In the genomic region with DNA sequence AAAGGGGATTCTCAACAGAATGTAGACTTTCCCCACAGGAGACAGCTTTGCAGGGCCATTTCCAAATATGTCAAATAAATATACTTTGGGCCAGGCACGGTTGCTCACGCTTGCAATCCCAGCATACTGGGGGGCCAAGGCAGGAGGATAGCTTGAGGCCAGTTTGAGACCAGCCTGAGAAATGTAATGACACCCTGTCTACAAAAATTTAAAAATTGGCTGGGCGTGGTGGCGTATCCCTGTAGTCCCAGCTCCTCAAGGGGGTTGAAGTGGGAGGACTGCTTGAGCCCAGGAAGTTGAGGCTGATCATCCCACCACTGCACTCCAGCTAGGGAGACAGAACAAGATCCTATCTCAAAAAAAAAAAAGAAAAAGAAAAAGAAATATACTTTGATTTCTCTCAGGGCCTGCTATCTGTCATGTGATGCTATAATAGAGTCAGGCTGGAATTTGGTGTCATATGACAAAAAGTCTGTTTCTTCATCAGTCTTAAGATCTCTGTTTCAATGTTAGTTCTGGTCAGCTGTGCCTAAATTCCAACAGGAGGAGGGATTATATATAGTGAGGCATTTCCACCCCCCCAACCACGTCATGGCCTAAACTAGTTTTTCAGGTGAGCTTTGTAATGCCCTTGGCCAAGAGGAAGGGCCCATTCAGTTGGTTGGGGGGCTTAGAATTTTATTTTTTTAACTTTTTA, we compare ENCODE assay signal across 1 cellular context.
TF ChIP-seq lines count a peak whose summit lies in the region.

No MANE protein-coding gene starts in this region.

TF ChIP-seq in SK-N-SH, 30 proteins besides CTCF, POLR2A, EP300 and RAD21 (continued from another document):
- TF ChIP-seq, protein P1, sequence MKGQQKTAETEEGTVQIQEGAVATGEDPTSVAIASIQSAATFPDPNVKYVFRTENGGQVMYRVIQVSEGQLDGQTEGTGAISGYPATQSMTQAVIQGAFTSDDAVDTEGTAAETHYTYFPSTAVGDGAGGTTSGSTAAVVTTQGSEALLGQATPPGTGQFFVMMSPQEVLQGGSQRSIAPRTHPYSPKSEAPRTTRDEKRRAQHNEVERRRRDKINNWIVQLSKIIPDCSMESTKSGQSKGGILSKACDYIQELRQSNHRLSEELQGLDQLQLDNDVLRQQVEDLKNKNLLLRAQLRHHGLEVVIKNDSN (IDR thresholded peaks at IDR 0.05; ENCODE audit: borderline replicate concordance, low read depth) = peak; percentile 60; the same call in 1 of the 2 replicates
